In the genomic region with DNA sequence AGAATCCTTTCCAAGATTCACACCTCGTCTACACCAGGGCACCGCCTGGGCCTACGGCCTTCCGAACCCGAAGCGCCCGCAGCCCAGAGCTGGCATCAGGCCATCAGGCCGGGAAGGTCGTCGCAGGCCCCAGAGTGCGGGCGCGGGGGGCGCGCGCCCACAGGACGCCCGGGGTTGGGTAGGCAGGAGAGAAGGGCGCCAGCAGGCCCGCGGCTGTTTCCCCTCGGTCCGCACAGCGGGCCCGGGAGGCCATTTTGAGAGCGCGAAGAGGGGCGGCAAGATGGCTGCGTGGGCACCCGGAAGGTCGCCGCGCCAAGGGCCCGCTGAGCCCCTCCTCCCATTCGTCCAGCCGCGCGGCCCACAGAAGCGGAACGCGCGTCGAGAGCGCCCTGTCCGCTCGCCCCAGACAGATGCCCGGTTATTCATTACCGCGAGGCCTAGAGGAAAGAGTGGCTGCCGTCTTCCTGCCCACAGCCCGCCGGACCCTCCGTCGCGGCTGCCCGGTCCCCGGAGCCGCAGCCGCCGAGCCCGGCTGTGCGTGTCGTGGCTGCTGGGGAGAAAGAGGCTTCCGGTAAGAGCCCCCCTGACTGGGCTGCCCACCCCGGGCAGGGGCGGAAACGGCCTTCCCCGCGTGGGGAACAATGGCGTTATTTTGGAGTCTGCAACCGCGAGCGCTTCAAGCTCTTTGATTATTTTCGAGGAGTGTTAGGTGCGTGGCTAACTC, we compare ENCODE assay signal across 11 cellular contexts. TPM values are rescaled to one million over a fixed set of nuclear protein-coding genes. Genes with fewer than 3 reads are reported as not detected.
A peak's percentile ranks its signal among the peaks of the same experiment; 100 is the strongest.
DNase-seq lines count a peak whose midpoint lies in the region; ATAC-seq lines count a peak whose summit lies in the region.
"Had no signal": no experiment of that assay in that cellular context is flagged by ENCODE, and none has a peak within 500 bp of the region (broad histone marks: within the 10 kb centered on the region; RNA-seq: fewer than 3 reads in every experiment).

No MANE protein-coding gene starts in this region.

- peak; percentile 36 to 45 for ATAC-seq in activated T-cell treated with anti-CD3 and anti-CD28 coated beads, Interleukin-2, amount 50 U/mL, for 72 hours (replicated peaks in 1 of 2)
- peak; percentile 68 to 78 for ATAC-seq in right cardiac atrium
- ATAC-seq in HG02970 (IDR thresholded peaks at IDR 0.05; ENCODE audit: low FRiP score, unreplicated experiment), result no peak
- ATAC-seq in HG03520 (IDR thresholded peaks at IDR 0.05; ENCODE audit: unreplicated experiment), result no peak

- POLR2A ChIA-PET in CD4-positive, alpha-beta memory T cell (lab: Charles Lee; ENCODE audit: partially characterized antibody), result interaction anchor here (0.8 kb wide), 1 partner anchor 20 kb away, joined by 5 read pairs; no protein-coding TSS in a partner anchor

- H3K36me3 Mint-ChIP-seq in CD4-positive, alpha-beta memory T cell, result no peaks in the 10 kb centered on the region
- no peaks in the 10 kb centered on the region for H3K36me3 Mint-ChIP-seq in activated T-cell treated with anti-CD3 and anti-CD28 coated beads, Interleukin-2, amount 50 U/mL, for 72 hours (ENCODE audit: insufficient read depth in 2 of 2)

- intact Hi-C loops in CD4-positive, alpha-beta memory T cell (cut with micrococcal nuclease), result no loop called here
- intact Hi-C loops in right cardiac atrium (cut with DNase I), result no loop called here

- CTCF ChIA-PET in CD4-positive, alpha-beta memory T cell (lab: Charles Lee; ENCODE audit: partially characterized antibody), result interaction anchor here (2.7 kb wide), 1 partner anchor 20 kb away, joined by 11 read pairs; no protein-coding TSS in a partner anchor

- H3K27ac ChIP-seq in CD4-positive, alpha-beta memory T cell (ENCODE audit: low read depth, low read length), result no peak overlapping the region
- no peak overlapping the region for H3K27ac ChIP-seq in right cardiac atrium (ENCODE audit: low read length)
- H3K27ac ChIP-seq: BLaER1, KMS-11 had no signal

- 4% methylated on average over 75 of the region's 75 CpGs for WGBS in right cardiac atrium

- H3K36me3 ChIP-seq in CD4-positive, alpha-beta memory T cell (ENCODE audit: insufficient read depth, low read length), result no peaks in the 10 kb centered on the region
- H3K36me3 ChIP-seq: BLaER1 had no signal

- H3K4me1 Mint-ChIP-seq in CD4-positive, alpha-beta memory T cell, result peaks cover 0 to 21% (median 8%) of the 10 kb centered on the region in 4 donors
- H3K4me1 Mint-ChIP-seq in activated T-cell treated with anti-CD3 and anti-CD28 coated beads, Interleukin-2, amount 50 U/mL, for 72 hours (ENCODE audit: low read depth), result peaks cover 8% of the 10 kb centered on the region

- no peaks in the 10 kb centered on the region for H3K4me1 ChIP-seq in CD4-positive, alpha-beta memory T cell (ENCODE audit: insufficient read depth, low read length)
- peaks cover 5% of the 10 kb centered on the region for H3K4me1 ChIP-seq in right cardiac atrium (ENCODE audit: control insufficient read depth, insufficient read depth, low read length)

- H3K4me3 Mint-ChIP-seq in CD4-positive, alpha-beta memory T cell, result peak overlapping the region; percentile 39 to 83 (median 64)
- peak overlapping the region; percentile 74 to 81 for H3K4me3 Mint-ChIP-seq in activated T-cell treated with anti-CD3 and anti-CD28 coated beads, Interleukin-2, amount 50 U/mL, for 72 hours

- peaks cover 56 to 64% of the 10 kb centered on the region in 2 donors for H3K27me3 Mint-ChIP-seq in CD4-positive, alpha-beta memory T cell
- H3K27me3 Mint-ChIP-seq in activated T-cell treated with anti-CD3 and anti-CD28 coated beads, Interleukin-2, amount 50 U/mL, for 72 hours (ENCODE audit: low read depth), result peaks cover 62% of the 10 kb centered on the region

- H3K4me3 ChIP-seq in CD4-positive, alpha-beta memory T cell (ENCODE audit: low read length in 2 of 2), result no peak overlapping the region
- H3K4me3 ChIP-seq in right cardiac atrium (ENCODE audit: low read length), result peak overlapping the region; percentile 42
- H3K4me3 ChIP-seq: BLaER1 had no signal

- no peaks in the 10 kb centered on the region for H3K9me3 ChIP-seq in CD4-positive, alpha-beta memory T cell (ENCODE audit: control insufficient read depth in 1 of 2, low read length in 2 of 2)
- no peaks in the 10 kb centered on the region for H3K9me3 ChIP-seq in right cardiac atrium (ENCODE audit: control insufficient read depth, low read length)

- H3K27me3 ChIP-seq in CD4-positive, alpha-beta memory T cell (ENCODE audit: insufficient read depth, low read length), result peaks cover 39% of the 10 kb centered on the region
- H3K27me3 ChIP-seq in right cardiac atrium (ENCODE audit: control insufficient read depth, insufficient read depth), result no peaks in the 10 kb centered on the region

- H3K9me3 Mint-ChIP-seq in CD4-positive, alpha-beta memory T cell, result no peaks in the 10 kb centered on the region
- H3K9me3 Mint-ChIP-seq in activated T-cell treated with anti-CD3 and anti-CD28 coated beads, Interleukin-2, amount 50 U/mL, for 72 hours, result no peaks in the 10 kb centered on the region

- DNase-seq in CD4-positive, alpha-beta memory T cell, result no peak
- peak in 1 of 2 donors; percentile 33 for DNase-seq in activated T-cell treated with anti-CD3 and anti-CD28 coated beads, Interleukin-2, amount 50 U/mL, for 72 hours
- DNase-seq in right cardiac atrium (peak; percentile 41 to 78 (median 71)), retina (peak; percentile 88), NCI-H774 (lab: John Stamatoyannopoulos, UW) (no peak)
- DNase-seq in stimulated activated CD4-positive, alpha-beta T cell treated with anti-CD3 and anti-CD28 coated beads, Interleukin-2, amount 100 ng/mL, for 24 hours, result no peak
- DNase-seq: effector CD8-positive, alpha-beta T cell had no signal

- H3K27ac Mint-ChIP-seq in CD4-positive, alpha-beta memory T cell, result peak overlapping the region in 1 of 7 donors; percentile 66
- H3K27ac Mint-ChIP-seq in activated T-cell treated with anti-CD3 and anti-CD28 coated beads, Interleukin-2, amount 50 U/mL, for 72 hours, result no peak overlapping the region

RNA-seq across cellular contexts. Expression of a gene that starts 44.2 kb away (rescaled TPM):
- 100 to 1,000 TPM; 148 to 151 TPM for total RNA-seq in CD4-positive, alpha-beta memory T cell
- polyA plus RNA-seq in CD4-positive, alpha-beta memory T cell, result 10 to 100 TPM; 19.4 to 51.4 TPM
- total RNA-seq in activated T-cell treated with anti-CD3 and anti-CD28 coated beads, Interleukin-2, amount 50 U/mL, for 72 hours, result 10 to 100 TPM; 71.5 to 74.1 TPM
- 10 to 100 TPM; 28.5 to 34.8 (median 33.7) TPM for total RNA-seq in right cardiac atrium
- 26.0 TPM for polyA plus RNA-seq in right cardiac atrium

Comparison
In these comparisons a context has a peak if more than half of its experiments do, and no peak if none do; other contexts are left out.
1. DNase-seq: peak in right cardiac atrium (3 of 3) and retina (single experiment); none in CD4-positive, alpha-beta memory T cell (0 of 5), NCI-H774 (single experiment) and stimulated activated CD4-positive, alpha-beta T cell treated with anti-CD3 and anti-CD28 coated beads, Interleukin-2, amount 100 ng/mL, for 24 hours (0 of 2).
2. ATAC-seq: peak in activated T-cell treated with anti-CD3 and anti-CD28 coated beads, Interleukin-2, amount 50 U/mL, for 72 hours (2 of 2) and right cardiac atrium (2 of 2); none in HG02970 (single experiment) and HG03520 (single experiment).